Comparison of ENCODE assay signal across 33 cellular contexts in the genomic region with DNA sequence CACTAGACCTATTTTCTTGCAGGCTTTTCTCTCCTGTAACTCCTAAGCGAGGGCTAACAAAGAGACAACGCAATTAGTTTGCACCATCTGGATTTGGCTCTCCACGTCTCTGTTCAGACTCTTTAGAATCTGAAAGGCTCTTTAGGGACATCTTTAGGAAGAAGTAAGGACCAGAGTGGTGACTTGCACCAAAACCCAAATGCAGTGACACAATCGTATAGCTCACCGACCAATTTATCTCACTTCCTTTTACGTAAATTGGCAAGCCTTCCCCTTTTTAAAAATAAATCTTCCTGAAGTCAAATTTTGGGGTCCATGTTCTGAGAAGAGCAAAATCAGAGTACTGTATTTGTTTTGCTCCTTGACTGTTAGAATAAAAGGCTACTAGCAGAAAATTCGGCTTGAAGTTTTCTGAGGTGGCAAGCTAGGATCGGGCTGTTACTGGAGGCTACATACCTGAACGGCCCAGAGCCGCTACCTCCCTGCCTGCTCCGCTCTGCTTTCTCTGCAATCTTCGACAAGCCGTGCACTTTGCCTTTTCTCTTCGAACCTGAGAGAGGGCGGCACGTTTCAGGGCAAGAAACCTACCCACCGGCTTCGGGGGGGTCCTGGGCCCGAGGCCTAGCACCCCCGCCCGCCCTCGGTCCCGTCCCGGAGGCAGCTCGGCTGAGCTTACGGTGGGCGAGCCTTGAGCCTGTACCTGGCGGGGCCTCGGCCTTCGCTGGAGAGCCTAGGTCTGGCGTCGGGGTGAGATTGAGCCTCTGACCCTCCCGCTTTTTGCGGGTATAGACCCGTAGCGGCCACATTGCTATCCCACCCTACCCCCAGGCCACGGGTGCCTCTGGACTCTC. TPM values are rescaled to one million over a fixed set of nuclear protein-coding genes. Genes with fewer than 3 reads are reported as not detected.
A peak's percentile ranks its signal among the peaks of the same experiment; 100 is the strongest.
DNase-seq lines count a peak whose midpoint lies in the region; ATAC-seq and TF ChIP-seq lines count a peak whose summit lies in the region.
"Had no signal": no experiment of that assay in that cellular context is flagged by ENCODE, and none has a peak within 500 bp of the region (broad histone marks: within the 10 kb centered on the region; RNA-seq: fewer than 3 reads in every experiment).

No MANE protein-coding gene starts in this region.

- H3K4me2 ChIP-seq in GM23338 (no peak overlapping the region), Karpas-422 (ENCODE audit: low read depth, low read length, poor library complexity, severe bottlenecking) (peak overlapping the region; percentile 7)

- H3K4me3 Mint-ChIP-seq in GM23338 (no peak overlapping the region), naive B cell (no peak overlapping the region)
- H3K4me3 Mint-ChIP-seq in activated naive CD8-positive, alpha-beta T cell treated with anti-CD3 and anti-CD28 coated beads, Interleukin-2, amount 50 U/mL, for 24 hours = no peak overlapping the region
- H3K4me3 Mint-ChIP-seq: activated CD8-positive, alpha-beta T cell treated with anti-CD3 and anti-CD28 coated beads, Interleukin-2, amount 10 ng/mL, durations not matched to agents 7 days and 5 days; CD4-positive, alpha-beta T cell; HFFc6; mesothelial cell of epicardium; natural killer cell treated with Interleukin-12 subunit alpha and Interleukin-12 subunit beta and Interleukin-15 and Interleukin-18, amount 100 ng/mL, for 72 hours; T-helper 2 cell treated with Interferon-gamma antibody and Interleukin-4, amounts not matched to agents 5 μg/mL and 100 μg/mL, for 36 hours had no signal

- no peaks in the 10 kb centered on the region for H3K36me3 Mint-ChIP-seq in GM23338 (ENCODE audit: low read depth)
- H3K36me3 Mint-ChIP-seq in naive B cell = no peaks in the 10 kb centered on the region
- peaks cover under 1% of the 10 kb centered on the region for H3K36me3 Mint-ChIP-seq in activated naive CD8-positive, alpha-beta T cell treated with anti-CD3 and anti-CD28 coated beads, Interleukin-2, amount 50 U/mL, for 24 hours (ENCODE audit: low read depth)
- H3K36me3 Mint-ChIP-seq: mesothelial cell of epicardium; natural killer cell treated with Interleukin-12 subunit alpha and Interleukin-12 subunit beta and Interleukin-15 and Interleukin-18, amount 100 ng/mL, for 72 hours had no signal

- H3K4me1 ChIP-seq in GM23338 (ENCODE audit: insufficient read depth) = no peaks in the 10 kb centered on the region
- peaks cover 14% of the 10 kb centered on the region for H3K4me1 ChIP-seq in Karpas-422 (ENCODE audit: low read length)
- H3K4me1 ChIP-seq: parathyroid adenoma, right atrium auricular region, spleen, thyroid gland had no signal

- no peaks in the 10 kb centered on the region for H3K9me2 ChIP-seq in GM23338 (ENCODE audit: insufficient read depth)
- H3K9me2 ChIP-seq in Karpas-422 (replicated peaks; ENCODE audit: insufficient read depth, low read length) = no peaks in the 10 kb centered on the region

- H2AFZ ChIP-seq in GM23338 = peak overlapping the region; percentile 94
- H2AFZ ChIP-seq in Karpas-422 (ENCODE audit: low read length) = peak overlapping the region; percentile 47; the same call in 1 of the 2 replicates
- H2AFZ ChIP-seq: parathyroid adenoma had no signal

- no peak for TF ChIP-seq CTCF in GM23338 (conservative IDR thresholded peaks at IDR 0.05; ENCODE audit: low read depth in 2 of 2)

- H3K9ac ChIP-seq in Karpas-422 (ENCODE audit: low read length) = no peak overlapping the region
- H3K9ac ChIP-seq: parathyroid adenoma had no signal

- H3K27ac Mint-ChIP-seq in GM23338 = no peak overlapping the region
- H3K27ac Mint-ChIP-seq in naive B cell = no peak overlapping the region
- H3K27ac Mint-ChIP-seq in activated naive CD8-positive, alpha-beta T cell treated with anti-CD3 and anti-CD28 coated beads, Interleukin-2, amount 50 U/mL, for 24 hours = no peak overlapping the region
- H3K27ac Mint-ChIP-seq: activated CD8-positive, alpha-beta T cell treated with anti-CD3 and anti-CD28 coated beads, Interleukin-2, amount 10 ng/mL, durations not matched to agents 7 days and 5 days; CD4-positive, alpha-beta T cell; HFFc6; mesothelial cell of epicardium; natural killer cell treated with Interleukin-12 subunit alpha and Interleukin-12 subunit beta and Interleukin-15 and Interleukin-18, amount 100 ng/mL, for 72 hours; T-helper 2 cell treated with Interferon-gamma antibody and Interleukin-4, amounts not matched to agents 5 μg/mL and 100 μg/mL, for 36 hours had no signal

- H3K27ac ChIP-seq in GM23338 (ENCODE audit: low read depth) = no peak overlapping the region; the same call in 1 of the 2 replicates
- H3K27ac ChIP-seq in Karpas-422 (ENCODE audit: low read length) = no peak overlapping the region
- H3K27ac ChIP-seq: brain microvascular endothelial cell, epithelial cell of prostate, heart left ventricle, parathyroid adenoma, right atrium auricular region, SK-N-MC, thyroid gland had no signal

- H3F3A ChIP-seq in GM23338 (replicated peaks; ENCODE audit: low read depth) = no peaks in the 10 kb centered on the region

- H3K36me3 ChIP-seq in GM23338 (ENCODE audit: insufficient read depth) (no peaks in the 10 kb centered on the region), Karpas-422 (ENCODE audit: insufficient read depth, low read length) (no peaks in the 10 kb centered on the region)
- H3K36me3 ChIP-seq: brain microvascular endothelial cell, heart left ventricle, right atrium auricular region, spleen, thyroid gland had no signal

- H4K20me1 ChIP-seq in GM23338 (replicated peaks; ENCODE audit: insufficient read depth) (no peaks in the 10 kb centered on the region), Karpas-422 (ENCODE audit: insufficient read depth, low read depth, low read length) (no peaks in the 10 kb centered on the region)

- no peaks in the 10 kb centered on the region for H3K27me3 ChIP-seq in GM23338 (ENCODE audit: insufficient read depth)
- H3K27me3 ChIP-seq in Karpas-422 (ENCODE audit: low read length) = no peaks in the 10 kb centered on the region
- H3K27me3 ChIP-seq: brain microvascular endothelial cell, heart left ventricle, right atrium auricular region, spleen, thyroid gland had no signal

- H3K4me3 ChIP-seq in GM23338 = no peak overlapping the region
- H3K4me3 ChIP-seq in Karpas-422 (ENCODE audit: low read length) = no peak overlapping the region; the same call in 1 of the 2 replicates
- H3K4me3 ChIP-seq: heart left ventricle, right atrium auricular region, SK-N-MC, spleen, thyroid gland had no signal

- H3K9me3 Mint-ChIP-seq in GM23338 = no peaks in the 10 kb centered on the region
- peaks cover 0 to 4% (median 0%) of the 10 kb centered on the region in 7 donors for H3K9me3 Mint-ChIP-seq in naive B cell
- no peaks in the 10 kb centered on the region for H3K9me3 Mint-ChIP-seq in activated naive CD8-positive, alpha-beta T cell treated with anti-CD3 and anti-CD28 coated beads, Interleukin-2, amount 50 U/mL, for 24 hours
- H3K9me3 Mint-ChIP-seq: CD4-positive, alpha-beta T cell; HFFc6; mesothelial cell of epicardium; natural killer cell treated with Interleukin-12 subunit alpha and Interleukin-12 subunit beta and Interleukin-15 and Interleukin-18, amount 100 ng/mL, for 72 hours; T-helper 2 cell treated with Interferon-gamma antibody and Interleukin-4, amounts not matched to agents 5 μg/mL and 100 μg/mL, for 36 hours had no signal

- ATAC-seq in GM23338 (peak; percentile 82), naive B cell (ENCODE audit: low read depth in 2 of 2) (peak; percentile 20 to 25), HG03571 (IDR thresholded peaks at IDR 0.05; ENCODE audit: unreplicated experiment) (no peak)
- ATAC-seq in activated naive CD8-positive, alpha-beta T cell treated with anti-CD3 and anti-CD28 coated beads, Interleukin-2, amount 50 U/mL, for 24 hours = no peak
- ATAC-seq: activated CD8-positive, alpha-beta T cell treated with anti-CD3 and anti-CD28 coated beads, Interleukin-2, amount 10 ng/mL, durations not matched to agents 7 days and 5 days; heart left ventricle had no signal

- H3K79me2 ChIP-seq in GM23338 (replicated peaks; ENCODE audit: insufficient read depth) (no peaks in the 10 kb centered on the region), Karpas-422 (ENCODE audit: low read length) (no peaks in the 10 kb centered on the region)
- H3K79me2 ChIP-seq: parathyroid adenoma had no signal

- peak; percentile 21 for DNase-seq in GM23338 (ENCODE audit: low spot score)
- peak; percentile 77 for DNase-seq in Karpas-422
- peak; percentile 79 for DNase-seq in SKM-1 (lab: John Stamatoyannopoulos, UW; ENCODE audit: unreplicated experiment)
- DNase-seq in naive B cell = no peak
- DNase-seq in SW480 (ENCODE audit: low spot score) = no peak
- no peak for DNase-seq in activated naive CD8-positive, alpha-beta T cell treated with anti-CD3 and anti-CD28 coated beads, Interleukin-2, amount 50 U/mL, for 24 hours
- no peak for DNase-seq in activated CD4-positive, alpha-beta T cell treated with anti-CD3 and anti-CD28 coated beads for 48 hours
- DNase-seq: activated CD8-positive, alpha-beta T cell treated with anti-CD3 and anti-CD28 coated beads, Interleukin-2, amount 10 ng/mL, durations not matched to agents 7 days and 5 days; activated effector memory CD4-positive, alpha-beta T cell treated with Interleukin-2 at 50 U/mL for 16 hours; activated T-cell treated with anti-CD3 and anti-CD28 coated beads for 4 hours; brain microvascular endothelial cell; CD4-positive, alpha-beta T cell; effector CD4-positive, alpha-beta T cell; heart left ventricle; HFFc6; left cardiac atrium; NCI-H524 treated with DMSO at 0.1 percent for 48 hours; NK-92 treated with Interleukin-12 subunit alpha and Interleukin-12 subunit beta, amount 100 ng/mL, for 24 hours; RPMI8226; spleen; stimulated activated CD4-positive, alpha-beta T cell treated with anti-CD3 and anti-CD28 coated beads, Interleukin-4, amount 100 ng/mL, for 1 hour; stimulated activated naive CD4-positive, alpha-beta T cell; thyroid gland had no signal

- H3K4me1 Mint-ChIP-seq in GM23338 (no peaks in the 10 kb centered on the region), naive B cell (no peaks in the 10 kb centered on the region)
- no peaks in the 10 kb centered on the region for H3K4me1 Mint-ChIP-seq in activated naive CD8-positive, alpha-beta T cell treated with anti-CD3 and anti-CD28 coated beads, Interleukin-2, amount 50 U/mL, for 24 hours
- H3K4me1 Mint-ChIP-seq: mesothelial cell of epicardium had no signal

- no peaks in the 10 kb centered on the region for H3K9me3 ChIP-seq in Karpas-422 (ENCODE audit: low read length)
- H3K9me3 ChIP-seq: heart left ventricle, right atrium auricular region, spleen, thyroid gland had no signal

- H3K27me3 Mint-ChIP-seq in GM23338 (ENCODE audit: insufficient read depth, low read depth, poor library complexity) (peaks cover 5% of the 10 kb centered on the region), naive B cell (peaks cover 0 to 20% (median 13%) of the 10 kb centered on the region in 3 donors)
- H3K27me3 Mint-ChIP-seq in activated naive CD8-positive, alpha-beta T cell treated with anti-CD3 and anti-CD28 coated beads, Interleukin-2, amount 50 U/mL, for 24 hours = no peaks in the 10 kb centered on the region
- H3K27me3 Mint-ChIP-seq: CD4-positive, alpha-beta T cell had no signal

TF ChIP-seq in GM23338, 12 proteins besides CTCF, POLR2A, EP300 and RAD21 (continues in another document):
- TF ChIP-seq EZH2 (IDR thresholded peaks at IDR 0.05; ENCODE audit: low read depth, unreplicated experiment) = no peak

RNA-seq across cellular contexts. Expression of a gene that starts 0.5 kb away (rescaled TPM):
- not detected in 2 replicates for total RNA-seq in GM23338 (2014; rRNA removed; shearing (Covaris generic))
- not detected in 2 replicates for polyA plus RNA-seq in GM23338 (2016; fragmentation: Nextera tagmentation; extraction: Ambion mirVana)
- total RNA-seq in Karpas-422 (2014; rRNA removed; shearing (Covaris generic); ENCODE audit: low replicate concordance) = not detected in 2 replicates
- not detected for polyA plus RNA-seq in naive B cell (ENCODE audit: low read depth in 6 of 6)
- total RNA-seq: activated CD8-positive, alpha-beta T cell treated with anti-CD3 and anti-CD28 coated beads, Interleukin-2, amount 10 ng/mL, durations not matched to agents 7 days and 5 days; CD4-positive, alpha-beta T cell; HFFc6; left cardiac atrium; MCF 10A; mesothelial cell of epicardium; natural killer cell treated with Interleukin-12 subunit alpha and Interleukin-12 subunit beta and Interleukin-15 and Interleukin-18, amount 100 ng/mL, for 72 hours; right atrium auricular region; spleen; thyroid gland had no signal
- polyA plus RNA-seq: adipose tissue had no signal

Comparison
In these comparisons a context has a peak if more than half of its experiments do, and no peak if none do; other contexts are left out.
1. ATAC-seq: peak in GM23338 (single experiment) and naive B cell (2 of 2); none in HG03571 (single experiment) and activated naive CD8-positive, alpha-beta T cell treated with anti-CD3 and anti-CD28 coated beads, Interleukin-2, amount 50 U/mL, for 24 hours (single experiment).
2. DNase-seq: peak in GM23338 (single experiment), Karpas-422 (single experiment) and SKM-1 (single experiment); none in naive B cell (single experiment), SW480 (single experiment), activated naive CD8-positive, alpha-beta T cell treated with anti-CD3 and anti-CD28 coated beads, Interleukin-2, amount 50 U/mL, for 24 hours (single experiment) and activated CD4-positive, alpha-beta T cell treated with anti-CD3 and anti-CD28 coated beads for 48 hours (single experiment).